In the genomic region with DNA sequence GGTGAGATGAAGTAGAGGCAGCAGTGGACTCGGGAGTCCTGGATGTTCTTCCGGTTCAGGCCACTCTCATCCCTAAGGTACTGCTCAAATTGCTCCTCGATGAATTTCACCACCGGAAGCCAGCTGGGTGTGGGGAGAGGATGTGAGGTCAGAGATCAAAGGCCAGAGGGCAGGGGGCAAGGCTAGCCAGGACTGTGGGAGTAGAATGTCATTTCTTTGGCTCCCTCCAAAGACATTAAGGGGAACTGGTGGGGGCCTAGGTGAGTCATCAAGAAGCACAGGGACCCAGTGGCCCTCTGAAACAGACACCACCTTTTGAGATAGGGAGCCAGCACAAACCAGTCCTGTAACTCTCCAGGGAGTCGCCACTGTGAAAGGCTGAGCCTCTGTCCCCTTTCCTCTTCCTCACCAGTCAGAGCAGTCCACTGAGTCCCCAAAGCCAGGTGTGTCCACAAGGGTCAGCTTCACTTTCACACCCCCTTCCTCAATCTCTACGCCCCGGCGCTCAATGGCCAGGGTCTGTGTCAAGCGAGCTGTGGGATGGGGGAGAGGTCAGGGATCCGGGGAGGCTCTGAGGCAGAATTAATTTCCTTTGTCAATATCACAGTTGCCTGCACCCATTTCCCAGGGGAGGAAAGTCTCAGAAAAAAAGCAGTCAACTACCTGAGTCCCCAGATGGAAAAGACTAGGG, we compare ENCODE assay signal across 1 cellular context.
TF ChIP-seq lines count a peak whose summit lies in the region.

No MANE protein-coding gene starts in this region.

TF ChIP-seq in HepG2, 621 proteins besides CTCF, POLR2A, EP300 and RAD21 (continued from another document and continues in another):
- TF ChIP-seq, protein P1, sequence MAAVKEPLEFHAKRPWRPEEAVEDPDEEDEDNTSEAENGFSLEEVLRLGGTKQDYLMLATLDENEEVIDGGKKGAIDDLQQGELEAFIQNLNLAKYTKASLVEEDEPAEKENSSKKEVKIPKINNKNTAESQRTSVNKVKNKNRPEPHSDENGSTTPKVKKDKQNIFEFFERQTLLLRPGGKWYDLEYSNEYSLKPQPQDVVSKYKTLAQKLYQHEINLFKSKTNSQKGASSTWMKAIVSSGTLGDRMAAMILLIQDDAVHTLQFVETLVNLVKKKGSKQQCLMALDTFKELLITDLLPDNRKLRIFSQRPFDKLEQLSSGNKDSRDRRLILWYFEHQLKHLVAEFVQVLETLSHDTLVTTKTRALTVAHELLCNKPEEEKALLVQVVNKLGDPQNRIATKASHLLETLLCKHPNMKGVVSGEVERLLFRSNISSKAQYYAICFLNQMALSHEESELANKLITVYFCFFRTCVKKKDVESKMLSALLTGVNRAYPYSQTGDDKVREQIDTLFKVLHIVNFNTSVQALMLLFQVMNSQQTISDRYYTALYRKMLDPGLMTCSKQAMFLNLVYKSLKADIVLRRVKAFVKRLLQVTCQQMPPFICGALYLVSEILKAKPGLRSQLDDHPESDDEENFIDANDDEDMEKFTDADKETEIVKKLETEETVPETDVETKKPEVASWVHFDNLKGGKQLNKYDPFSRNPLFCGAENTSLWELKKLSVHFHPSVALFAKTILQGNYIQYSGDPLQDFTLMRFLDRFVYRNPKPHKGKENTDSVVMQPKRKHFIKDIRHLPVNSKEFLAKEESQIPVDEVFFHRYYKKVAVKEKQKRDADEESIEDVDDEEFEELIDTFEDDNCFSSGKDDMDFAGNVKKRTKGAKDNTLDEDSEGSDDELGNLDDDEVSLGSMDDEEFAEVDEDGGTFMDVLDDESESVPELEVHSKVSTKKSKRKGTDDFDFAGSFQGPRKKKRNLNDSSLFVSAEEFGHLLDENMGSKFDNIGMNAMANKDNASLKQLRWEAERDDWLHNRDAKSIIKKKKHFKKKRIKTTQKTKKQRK (IDR thresholded peaks at IDR 0.05; ENCODE audit: low read length) = no peak
- TF ChIP-seq NR2F1 (CRISPR knock-in tag; IDR thresholded peaks at IDR 0.05) (peak; percentile 52 to 77; a peak in 3 of 4 replicates), ZNF850 (CRISPR knock-in tag; conservative IDR thresholded peaks at IDR 0.05) (no peak), KLF16 (CRISPR knock-in tag; IDR thresholded peaks at IDR 0.05) (no peak), FOSL2 (CRISPR knock-in tag; IDR thresholded peaks at IDR 0.05) (peak; percentile 69), GTF2F1 (IDR thresholded peaks at IDR 0.05; ENCODE audit: low read length) (no peak), TCF7 (IDR thresholded peaks at IDR 0.05; ENCODE audit: low read depth) (peak; percentile 6; the same call in 1 of the 2 replicates), ZBTB21 (CRISPR knock-in tag; IDR thresholded peaks at IDR 0.05) (no peak), NR2F6 (IDR thresholded peaks at IDR 0.05) (peak; percentile 92), NR2F6 (CRISPR knock-in tag; IDR thresholded peaks at IDR 0.05) (peak; percentile 90), ZNF496 (CRISPR knock-in tag; IDR thresholded peaks at IDR 0.05; ENCODE audit: insufficient replicate concordance) (no peak), FOXA3 (CRISPR knock-in tag; IDR thresholded peaks at IDR 0.05) (no peak), ZNF777 (CRISPR knock-in tag; IDR thresholded peaks at IDR 0.05) (no peak), TARDBP (CRISPR knock-in tag; IDR thresholded peaks at IDR 0.05) (no peak), ZFP1 (CRISPR knock-in tag; IDR thresholded peaks at IDR 0.05) (no peak), HES4 (CRISPR knock-in tag; IDR thresholded peaks at IDR 0.05; ENCODE audit: borderline replicate concordance) (no peak), ZZZ3 (CRISPR knock-in tag; IDR thresholded peaks at IDR 0.05; ENCODE audit: borderline replicate concordance) (no peak), SAP130 (CRISPR knock-in tag; IDR thresholded peaks at IDR 0.05; ENCODE audit: low read depth) (0 out of 2 replicates have a peak, but pooled peaks have one; percentile 28), HNF4A (CRISPR knock-in tag; IDR thresholded peaks at IDR 0.05) (peak; percentile 69), NFE2 (CRISPR knock-in tag; IDR thresholded peaks at IDR 0.05) (no peak), ZBTB42 (CRISPR knock-in tag; IDR thresholded peaks at IDR 0.05) (no peak), ZNF556 (CRISPR knock-in tag; IDR thresholded peaks at IDR 0.05; ENCODE audit: borderline replicate concordance) (0 out of 2 replicates have a peak, but pooled peaks have one; percentile 21), PHF20 (CRISPR knock-in tag; IDR thresholded peaks at IDR 0.05) (peak; percentile 64; the same call in 1 of the 2 replicates), ZNF333 (CRISPR knock-in tag; IDR thresholded peaks at IDR 0.05; ENCODE audit: borderline replicate concordance) (peak; percentile 91; the same call in 1 of the 2 replicates), ZNF160 (CRISPR knock-in tag; IDR thresholded peaks at IDR 0.05) (no peak)
- TF ChIP-seq, protein P2, sequence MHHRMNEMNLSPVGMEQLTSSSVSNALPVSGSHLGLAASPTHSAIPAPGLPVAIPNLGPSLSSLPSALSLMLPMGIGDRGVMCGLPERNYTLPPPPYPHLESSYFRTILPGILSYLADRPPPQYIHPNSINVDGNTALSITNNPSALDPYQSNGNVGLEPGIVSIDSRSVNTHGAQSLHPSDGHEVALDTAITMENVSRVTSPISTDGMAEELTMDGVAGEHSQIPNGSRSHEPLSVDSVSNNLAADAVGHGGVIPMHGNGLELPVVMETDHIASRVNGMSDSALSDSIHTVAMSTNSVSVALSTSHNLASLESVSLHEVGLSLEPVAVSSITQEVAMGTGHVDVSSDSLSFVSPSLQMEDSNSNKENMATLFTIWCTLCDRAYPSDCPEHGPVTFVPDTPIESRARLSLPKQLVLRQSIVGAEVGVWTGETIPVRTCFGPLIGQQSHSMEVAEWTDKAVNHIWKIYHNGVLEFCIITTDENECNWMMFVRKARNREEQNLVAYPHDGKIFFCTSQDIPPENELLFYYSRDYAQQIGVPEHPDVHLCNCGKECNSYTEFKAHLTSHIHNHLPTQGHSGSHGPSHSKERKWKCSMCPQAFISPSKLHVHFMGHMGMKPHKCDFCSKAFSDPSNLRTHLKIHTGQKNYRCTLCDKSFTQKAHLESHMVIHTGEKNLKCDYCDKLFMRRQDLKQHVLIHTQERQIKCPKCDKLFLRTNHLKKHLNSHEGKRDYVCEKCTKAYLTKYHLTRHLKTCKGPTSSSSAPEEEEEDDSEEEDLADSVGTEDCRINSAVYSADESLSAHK (CRISPR knock-in tag; IDR thresholded peaks at IDR 0.05; ENCODE audit: borderline replicate concordance) = no peak
- TF ChIP-seq, protein P3, sequence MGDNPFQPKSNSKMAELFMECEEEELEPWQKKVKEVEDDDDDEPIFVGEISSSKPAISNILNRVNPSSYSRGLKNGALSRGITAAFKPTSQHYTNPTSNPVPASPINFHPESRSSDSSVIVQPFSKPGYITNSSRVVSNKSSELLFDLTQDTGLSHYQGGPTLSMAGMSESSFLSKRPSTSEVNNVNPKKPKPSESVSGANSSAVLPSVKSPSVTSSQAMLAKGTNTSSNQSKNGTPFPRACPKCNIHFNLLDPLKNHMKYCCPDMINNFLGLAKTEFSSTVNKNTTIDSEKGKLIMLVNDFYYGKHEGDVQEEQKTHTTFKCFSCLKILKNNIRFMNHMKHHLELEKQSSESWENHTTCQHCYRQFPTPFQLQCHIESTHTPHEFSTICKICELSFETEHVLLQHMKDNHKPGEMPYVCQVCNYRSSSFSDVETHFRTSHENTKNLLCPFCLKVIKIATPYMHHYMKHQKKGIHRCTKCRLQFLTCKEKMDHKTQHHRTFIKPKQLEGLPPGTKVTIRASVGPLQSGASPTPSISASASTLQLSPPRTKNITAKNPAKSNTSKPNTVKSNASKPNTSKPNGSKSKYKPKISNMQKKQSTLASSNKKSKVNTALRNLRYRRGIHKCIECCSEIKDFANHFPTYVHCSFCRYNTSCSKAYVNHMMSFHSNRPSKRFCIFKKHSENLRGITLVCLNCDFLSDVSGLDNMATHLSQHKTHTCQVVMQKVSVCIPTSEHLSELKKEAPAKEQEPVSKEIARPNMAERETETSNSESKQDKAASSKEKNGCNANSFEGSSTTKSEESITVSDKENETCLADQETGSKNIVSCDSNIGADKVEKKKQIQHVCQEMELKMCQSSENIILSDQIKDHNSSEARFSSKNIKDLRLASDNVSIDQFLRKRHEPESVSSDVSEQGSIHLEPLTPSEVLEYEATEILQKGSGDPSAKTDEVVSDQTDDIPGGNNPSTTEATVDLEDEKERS (CRISPR knock-in tag; IDR thresholded peaks at IDR 0.05) = no peak
- TF ChIP-seq, protein P4, sequence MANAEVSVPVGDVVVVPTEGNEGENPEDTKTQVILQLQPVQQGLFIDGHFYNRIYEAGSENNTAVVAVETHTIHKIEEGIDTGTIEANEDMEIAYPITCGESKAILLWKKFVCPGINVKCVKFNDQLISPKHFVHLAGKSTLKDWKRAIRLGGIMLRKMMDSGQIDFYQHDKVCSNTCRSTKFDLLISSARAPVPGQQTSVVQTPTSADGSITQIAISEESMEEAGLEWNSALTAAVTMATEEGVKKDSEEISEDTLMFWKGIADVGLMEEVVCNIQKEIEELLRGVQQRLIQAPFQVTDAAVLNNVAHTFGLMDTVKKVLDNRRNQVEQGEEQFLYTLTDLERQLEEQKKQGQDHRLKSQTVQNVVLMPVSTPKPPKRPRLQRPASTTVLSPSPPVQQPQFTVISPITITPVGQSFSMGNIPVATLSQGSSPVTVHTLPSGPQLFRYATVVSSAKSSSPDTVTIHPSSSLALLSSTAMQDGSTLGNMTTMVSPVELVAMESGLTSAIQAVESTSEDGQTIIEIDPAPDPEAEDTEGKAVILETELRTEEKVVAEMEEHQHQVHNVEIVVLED (CRISPR knock-in tag; IDR thresholded peaks at IDR 0.05; ENCODE audit: borderline replicate concordance) = no peak
- TF ChIP-seq, protein P5, sequence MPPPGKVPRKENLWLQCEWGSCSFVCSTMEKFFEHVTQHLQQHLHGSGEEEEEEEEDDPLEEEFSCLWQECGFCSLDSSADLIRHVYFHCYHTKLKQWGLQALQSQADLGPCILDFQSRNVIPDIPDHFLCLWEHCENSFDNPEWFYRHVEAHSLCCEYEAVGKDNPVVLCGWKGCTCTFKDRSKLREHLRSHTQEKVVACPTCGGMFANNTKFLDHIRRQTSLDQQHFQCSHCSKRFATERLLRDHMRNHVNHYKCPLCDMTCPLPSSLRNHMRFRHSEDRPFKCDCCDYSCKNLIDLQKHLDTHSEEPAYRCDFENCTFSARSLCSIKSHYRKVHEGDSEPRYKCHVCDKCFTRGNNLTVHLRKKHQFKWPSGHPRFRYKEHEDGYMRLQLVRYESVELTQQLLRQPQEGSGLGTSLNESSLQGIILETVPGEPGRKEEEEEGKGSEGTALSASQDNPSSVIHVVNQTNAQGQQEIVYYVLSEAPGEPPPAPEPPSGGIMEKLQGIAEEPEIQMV (CRISPR knock-in tag; IDR thresholded peaks at IDR 0.05; ENCODE audit: low read depth) = no peak
- TF ChIP-seq, protein P6, sequence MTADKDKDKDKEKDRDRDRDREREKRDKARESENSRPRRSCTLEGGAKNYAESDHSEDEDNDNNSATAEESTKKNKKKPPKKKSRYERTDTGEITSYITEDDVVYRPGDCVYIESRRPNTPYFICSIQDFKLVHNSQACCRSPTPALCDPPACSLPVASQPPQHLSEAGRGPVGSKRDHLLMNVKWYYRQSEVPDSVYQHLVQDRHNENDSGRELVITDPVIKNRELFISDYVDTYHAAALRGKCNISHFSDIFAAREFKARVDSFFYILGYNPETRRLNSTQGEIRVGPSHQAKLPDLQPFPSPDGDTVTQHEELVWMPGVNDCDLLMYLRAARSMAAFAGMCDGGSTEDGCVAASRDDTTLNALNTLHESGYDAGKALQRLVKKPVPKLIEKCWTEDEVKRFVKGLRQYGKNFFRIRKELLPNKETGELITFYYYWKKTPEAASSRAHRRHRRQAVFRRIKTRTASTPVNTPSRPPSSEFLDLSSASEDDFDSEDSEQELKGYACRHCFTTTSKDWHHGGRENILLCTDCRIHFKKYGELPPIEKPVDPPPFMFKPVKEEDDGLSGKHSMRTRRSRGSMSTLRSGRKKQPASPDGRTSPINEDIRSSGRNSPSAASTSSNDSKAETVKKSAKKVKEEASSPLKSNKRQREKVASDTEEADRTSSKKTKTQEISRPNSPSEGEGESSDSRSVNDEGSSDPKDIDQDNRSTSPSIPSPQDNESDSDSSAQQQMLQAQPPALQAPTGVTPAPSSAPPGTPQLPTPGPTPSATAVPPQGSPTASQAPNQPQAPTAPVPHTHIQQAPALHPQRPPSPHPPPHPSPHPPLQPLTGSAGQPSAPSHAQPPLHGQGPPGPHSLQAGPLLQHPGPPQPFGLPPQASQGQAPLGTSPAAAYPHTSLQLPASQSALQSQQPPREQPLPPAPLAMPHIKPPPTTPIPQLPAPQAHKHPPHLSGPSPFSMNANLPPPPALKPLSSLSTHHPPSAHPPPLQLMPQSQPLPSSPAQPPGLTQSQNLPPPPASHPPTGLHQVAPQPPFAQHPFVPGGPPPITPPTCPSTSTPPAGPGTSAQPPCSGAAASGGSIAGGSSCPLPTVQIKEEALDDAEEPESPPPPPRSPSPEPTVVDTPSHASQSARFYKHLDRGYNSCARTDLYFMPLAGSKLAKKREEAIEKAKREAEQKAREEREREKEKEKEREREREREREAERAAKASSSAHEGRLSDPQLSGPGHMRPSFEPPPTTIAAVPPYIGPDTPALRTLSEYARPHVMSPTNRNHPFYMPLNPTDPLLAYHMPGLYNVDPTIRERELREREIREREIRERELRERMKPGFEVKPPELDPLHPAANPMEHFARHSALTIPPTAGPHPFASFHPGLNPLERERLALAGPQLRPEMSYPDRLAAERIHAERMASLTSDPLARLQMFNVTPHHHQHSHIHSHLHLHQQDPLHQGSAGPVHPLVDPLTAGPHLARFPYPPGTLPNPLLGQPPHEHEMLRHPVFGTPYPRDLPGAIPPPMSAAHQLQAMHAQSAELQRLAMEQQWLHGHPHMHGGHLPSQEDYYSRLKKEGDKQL (CRISPR knock-in tag; IDR thresholded peaks at IDR 0.05; ENCODE audit: low read depth) = no peak
- TF ChIP-seq, protein P7, sequence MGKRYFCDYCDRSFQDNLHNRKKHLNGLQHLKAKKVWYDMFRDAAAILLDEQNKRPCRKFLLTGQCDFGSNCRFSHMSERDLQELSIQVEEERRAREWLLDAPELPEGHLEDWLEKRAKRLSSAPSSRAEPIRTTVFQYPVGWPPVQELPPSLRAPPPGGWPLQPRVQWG (CRISPR knock-in tag; IDR thresholded peaks at IDR 0.05; ENCODE audit: borderline replicate concordance, low read depth) = no peak
- TF ChIP-seq, protein P8, sequence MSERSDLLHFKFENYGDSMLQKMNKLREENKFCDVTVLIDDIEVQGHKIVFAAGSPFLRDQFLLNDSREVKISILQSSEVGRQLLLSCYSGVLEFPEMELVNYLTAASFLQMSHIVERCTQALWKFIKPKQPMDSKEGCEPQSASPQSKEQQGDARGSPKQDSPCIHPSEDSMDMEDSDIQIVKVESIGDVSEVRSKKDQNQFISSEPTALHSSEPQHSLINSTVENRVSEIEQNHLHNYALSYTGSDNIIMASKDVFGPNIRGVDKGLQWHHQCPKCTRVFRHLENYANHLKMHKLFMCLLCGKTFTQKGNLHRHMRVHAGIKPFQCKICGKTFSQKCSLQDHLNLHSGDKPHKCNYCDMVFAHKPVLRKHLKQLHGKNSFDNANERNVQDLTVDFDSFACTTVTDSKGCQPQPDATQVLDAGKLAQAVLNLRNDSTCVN (CRISPR knock-in tag; IDR thresholded peaks at IDR 0.05; ENCODE audit: borderline replicate concordance) = no peak
- TF ChIP-seq, protein P9, sequence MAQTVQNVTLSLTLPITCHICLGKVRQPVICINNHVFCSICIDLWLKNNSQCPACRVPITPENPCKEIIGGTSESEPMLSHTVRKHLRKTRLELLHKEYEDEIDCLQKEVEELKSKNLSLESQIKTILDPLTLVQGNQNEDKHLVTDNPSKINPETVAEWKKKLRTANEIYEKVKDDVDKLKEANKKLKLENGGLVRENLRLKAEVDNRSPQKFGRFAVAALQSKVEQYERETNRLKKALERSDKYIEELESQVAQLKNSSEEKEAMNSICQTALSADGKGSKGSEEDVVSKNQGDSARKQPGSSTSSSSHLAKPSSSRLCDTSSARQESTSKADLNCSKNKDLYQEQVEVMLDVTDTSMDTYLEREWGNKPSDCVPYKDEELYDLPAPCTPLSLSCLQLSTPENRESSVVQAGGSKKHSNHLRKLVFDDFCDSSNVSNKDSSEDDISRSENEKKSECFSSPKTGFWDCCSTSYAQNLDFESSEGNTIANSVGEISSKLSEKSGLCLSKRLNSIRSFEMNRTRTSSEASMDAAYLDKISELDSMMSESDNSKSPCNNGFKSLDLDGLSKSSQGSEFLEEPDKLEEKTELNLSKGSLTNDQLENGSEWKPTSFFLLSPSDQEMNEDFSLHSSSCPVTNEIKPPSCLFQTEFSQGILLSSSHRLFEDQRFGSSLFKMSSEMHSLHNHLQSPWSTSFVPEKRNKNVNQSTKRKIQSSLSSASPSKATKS (CRISPR knock-in tag; IDR thresholded peaks at IDR 0.05) = no peak
